In the genomic region with DNA sequence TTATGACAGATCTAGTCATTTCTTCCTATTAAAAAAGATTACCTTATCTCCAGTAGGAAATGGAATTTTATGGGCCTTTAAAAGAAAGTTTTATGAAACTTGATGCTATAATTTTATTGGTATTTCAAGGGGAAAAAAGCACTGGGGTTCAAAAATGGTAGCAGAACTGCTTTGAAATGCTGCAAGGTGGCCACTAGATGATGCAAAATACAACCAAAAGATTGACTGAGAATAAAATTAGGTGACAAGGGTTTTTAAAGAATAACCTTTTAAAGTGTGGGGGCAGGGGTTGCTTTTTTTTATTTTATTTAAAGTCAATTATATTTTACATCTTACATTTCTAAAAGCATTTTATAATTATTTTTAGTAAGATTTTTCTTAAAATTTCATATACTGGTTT, we compare ENCODE assay signal across 10 cellular contexts.
A peak's percentile ranks its signal among the peaks of the same experiment; 100 is the strongest.
DNase-seq lines count a peak whose midpoint lies in the region; ATAC-seq, FAIRE-seq and TF ChIP-seq lines count a peak whose summit lies in the region.
"Had no signal": no experiment of that assay in that cellular context is flagged by ENCODE, and none has a peak within 500 bp of the region (broad histone marks: within the 10 kb centered on the region; RNA-seq: fewer than 3 reads in every experiment).

No MANE protein-coding gene starts in this region.

- H3K27ac Mint-ChIP-seq in activated T-cell treated with anti-CD3 and anti-CD28 coated beads, Interleukin-2, amount 50 U/mL, for 72 hours, result peak overlapping the region; percentile 80
- H3K27ac Mint-ChIP-seq in type B pancreatic cell, result no peak overlapping the region

- no peaks in the 10 kb centered on the region for H3K9me3 Mint-ChIP-seq in activated T-cell treated with anti-CD3 and anti-CD28 coated beads, Interleukin-2, amount 50 U/mL, for 72 hours
- no peaks in the 10 kb centered on the region for H3K9me3 Mint-ChIP-seq in type B pancreatic cell

- peaks cover 48% of the 10 kb centered on the region for H3K36me3 ChIP-seq in left ventricle myocardium inferior

- H3K4me1 Mint-ChIP-seq in activated T-cell treated with anti-CD3 and anti-CD28 coated beads, Interleukin-2, amount 50 U/mL, for 72 hours (ENCODE audit: low read depth), result peaks cover 4% of the 10 kb centered on the region
- no peaks in the 10 kb centered on the region for H3K4me1 Mint-ChIP-seq in type B pancreatic cell (ENCODE audit: unreplicated experiment)

- H3K27me3 Mint-ChIP-seq in activated T-cell treated with anti-CD3 and anti-CD28 coated beads, Interleukin-2, amount 50 U/mL, for 72 hours (ENCODE audit: low read depth), result no peaks in the 10 kb centered on the region
- H3K27me3 Mint-ChIP-seq in type B pancreatic cell, result no peaks in the 10 kb centered on the region

- no peak for DNase-seq in activated T-cell treated with anti-CD3 and anti-CD28 coated beads, Interleukin-2, amount 50 U/mL, for 72 hours
- DNase-seq in activated T-cell treated with anti-CD3 and anti-CD28 coated beads, Interleukin-2, amount 50 U/mL, for 1 hour, result no peak
- DNase-seq in left ventricle myocardium inferior (no peak), type B pancreatic cell (ENCODE audit: extremely low spot score, unreplicated experiment) (no peak), NCI-H526 treated with DMSO at 0.1 percent for 48 hours (lab: John Stamatoyannopoulos, UW) (no peak)
- DNase-seq: activated CD4-positive, alpha-beta T cell treated with anti-CD3 and anti-CD28 coated beads for 1 hour had no signal

- intact Hi-C loops in left ventricle myocardium inferior (cut with micrococcal nuclease), result loop anchor here (5.0 to 10.0 kb wide), 3 partner anchors 52 to 249 kb away; no protein-coding TSS in a partner anchor

- peaks cover 26% of the 10 kb centered on the region for H3K4me1 ChIP-seq in left ventricle myocardium inferior

- H3K27ac ChIP-seq in left ventricle myocardium inferior (replicated peaks), result peak overlapping the region; percentile 29
- H3K27ac ChIP-seq: HL-60 had no signal

- no peak overlapping the region for H3K4me3 ChIP-seq in left ventricle myocardium inferior

- no peak overlapping the region for H3K4me3 Mint-ChIP-seq in activated T-cell treated with anti-CD3 and anti-CD28 coated beads, Interleukin-2, amount 50 U/mL, for 72 hours
- H3K4me3 Mint-ChIP-seq in type B pancreatic cell, result no peak overlapping the region

- peaks cover 1 to 3% of the 10 kb centered on the region in 2 donors for H3K36me3 Mint-ChIP-seq in activated T-cell treated with anti-CD3 and anti-CD28 coated beads, Interleukin-2, amount 50 U/mL, for 72 hours (ENCODE audit: insufficient read depth in 2 of 2)
- peaks cover 22% of the 10 kb centered on the region for H3K36me3 Mint-ChIP-seq in type B pancreatic cell

- ATAC-seq in activated T-cell treated with anti-CD3 and anti-CD28 coated beads, Interleukin-2, amount 50 U/mL, for 72 hours (replicated peaks in 1 of 2), result no peak
- ATAC-seq in HG02840 (IDR thresholded peaks at IDR 0.05; ENCODE audit: low FRiP score, unreplicated experiment) (no peak), GM18858 (IDR thresholded peaks at IDR 0.05; ENCODE audit: unreplicated experiment) (no peak)

- no peaks in the 10 kb centered on the region for H3K27me3 ChIP-seq in left ventricle myocardium inferior (ENCODE audit: low read depth)

- peak; percentile 84 for TF ChIP-seq CTCF in left ventricle myocardium inferior (IDR thresholded peaks at IDR 0.05; ENCODE audit: borderline replicate concordance)
- peak; percentile 40 for TF ChIP-seq CTCF in type B pancreatic cell (conservative IDR thresholded peaks at IDR 0.05)

- peak; percentile 57 for FAIRE-seq in TTC549 (lab: Jason Lieb, UNC)

- H3K9me3 ChIP-seq in left ventricle myocardium inferior (replicated peaks), result no peaks in the 10 kb centered on the region
